In genomic region chr10:44168478-44168877, GRCh38 we compare ENCODE assay signal across 26 cellular contexts.
"Had no signal": no experiment of that assay in that cellular context is flagged by ENCODE, and none has a peak within 500 bp of the region (broad histone marks: within the 10 kb centered on the region; RNA-seq: fewer than 3 reads in every experiment).

No MANE protein-coding gene starts in this region.

- H3K4me1 ChIP-seq: vagina had no signal

- H3K4me3 Mint-ChIP-seq: mesothelial cell of epicardium; natural killer cell; nephron progenitor cell; neural progenitor cell; stimulated activated memory B cell treated with anti-CD40 and anti-IgM and Interleukin-4, amounts not matched to agents 10 μg/mL and 1 μg/mL and 100 μg/mL, for 72 hours; stimulated activated naive CD8-positive, alpha-beta T cell treated with anti-CD3 and anti-CD28 coated beads, Interleukin-15, amount 100 ng/mL, for 72 hours had no signal

- H3K4me1 Mint-ChIP-seq: naive B cell; natural killer cell; neural progenitor cell; stimulated activated memory B cell treated with anti-CD40 and anti-IgM and Interleukin-4, amounts not matched to agents 10 μg/mL and 1 μg/mL and 100 μg/mL, for 72 hours; stimulated activated naive CD8-positive, alpha-beta T cell treated with anti-CD3 and anti-CD28 coated beads, Interleukin-15, amount 100 ng/mL, for 72 hours had no signal

- H3K27ac Mint-ChIP-seq: mesothelial cell of epicardium; natural killer cell; nephron progenitor cell; neural progenitor cell; progenitor cell of endocrine pancreas; stimulated activated memory B cell treated with anti-CD40 and anti-IgM and Interleukin-4, amounts not matched to agents 10 μg/mL and 1 μg/mL and 100 μg/mL, for 72 hours; stimulated activated naive CD8-positive, alpha-beta T cell treated with anti-CD3 and anti-CD28 coated beads, Interleukin-15, amount 100 ng/mL, for 72 hours had no signal

- H3K4me3 ChIP-seq: lung, neural progenitor cell, ovary, right atrium auricular region, right lobe of liver, smooth muscle cell, thyroid gland, transverse colon, upper lobe of left lung, vagina had no signal

- H3K27me3 ChIP-seq: neural progenitor cell, ovary, right atrium auricular region, right lobe of liver, thyroid gland, transverse colon, upper lobe of left lung, vagina had no signal

- H3K36me3 Mint-ChIP-seq: mesothelial cell of epicardium; naive B cell; natural killer cell; neural progenitor cell; stimulated activated memory B cell treated with anti-CD40 and anti-IgM and Interleukin-4, amounts not matched to agents 10 μg/mL and 1 μg/mL and 100 μg/mL, for 72 hours had no signal

- H3K27me3 Mint-ChIP-seq: naive B cell; stimulated activated memory B cell treated with anti-CD40 and anti-IgM and Interleukin-4, amounts not matched to agents 10 μg/mL and 1 μg/mL and 100 μg/mL, for 72 hours had no signal

- H3K9me3 Mint-ChIP-seq: mesothelial cell of epicardium; natural killer cell; nephron progenitor cell; neural progenitor cell; stimulated activated naive CD8-positive, alpha-beta T cell treated with anti-CD3 and anti-CD28 coated beads, Interleukin-15, amount 100 ng/mL, for 72 hours had no signal

- DNase-seq: islet precursor cell; left ventricle myocardium inferior; mesendoderm; naive B cell; natural killer cell; nephron progenitor cell; ovary; right lobe of liver; stimulated activated CD4-positive, alpha-beta T cell treated with anti-CD3 and anti-CD28 coated beads, Interleukin-1b, Interleukin-23, amount 100 ng/mL, for 48 hours; stimulated activated CD4-positive, alpha-beta T cell treated with anti-CD3 and anti-CD28 coated beads, Interleukin-2, amount 100 ng/mL, for 48 hours; stimulated activated CD4-positive, alpha-beta T cell treated with anti-CD3 and anti-CD28 coated beads, Interleukin-4, amount 100 ng/mL, for 4 hours; stimulated activated CD8-positive, alpha-beta memory T cell treated with anti-CD3 and anti-CD28 coated beads, Interleukin-4, amount 100 ng/mL, for 48 hours; stimulated activated naive CD4-positive, alpha-beta T cell treated with Interleukin-2 at 50 U/mL for 16 hours; stimulated activated naive CD8-positive, alpha-beta T cell treated with anti-CD3 and anti-CD28 coated beads, Interleukin-15, amount 100 ng/mL, for 72 hours; substantia nigra; thyroid gland; transverse colon; upper lobe of left lung had no signal

- H3K9me3 ChIP-seq: left ventricle myocardium inferior, ovary, right atrium auricular region, right lobe of liver, thyroid gland, transverse colon, upper lobe of left lung, vagina had no signal

- H3K36me3 ChIP-seq: left ventricle myocardium inferior, neural progenitor cell, ovary, right atrium auricular region, right lobe of liver, thyroid gland, transverse colon, upper lobe of left lung, vagina had no signal

- H3K27ac ChIP-seq: neural progenitor cell, ovary, right atrium auricular region, right lobe of liver, thyroid gland, transverse colon, upper lobe of left lung, vagina had no signal
